In the genomic region with DNA sequence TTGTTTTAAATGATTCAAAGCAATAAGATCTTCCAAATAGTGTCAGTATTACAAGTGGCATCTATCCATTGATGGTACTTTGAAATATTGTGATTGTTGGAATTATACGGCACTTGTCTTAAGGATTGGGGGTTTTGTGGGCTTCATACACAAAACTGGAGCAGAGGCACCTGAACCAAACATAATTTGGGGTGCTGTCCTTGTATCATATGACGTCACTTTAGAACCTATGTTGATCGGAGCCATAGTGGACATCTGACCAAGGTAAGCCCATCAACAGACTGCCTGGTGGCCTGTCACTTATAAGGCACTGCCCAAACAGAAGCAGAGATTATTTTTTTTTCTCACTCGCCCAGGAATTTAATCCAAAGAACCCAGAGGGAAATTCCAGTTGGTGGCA, we compare ENCODE assay signal across 17 cellular contexts. TPM values are rescaled to one million over a fixed set of nuclear protein-coding genes. Genes with fewer than 3 reads are reported as not detected.
DNase-seq lines count a peak whose midpoint lies in the region; ATAC-seq and TF ChIP-seq lines count a peak whose summit lies in the region.
"Had no signal": no experiment of that assay in that cellular context is flagged by ENCODE, and none has a peak within 500 bp of the region (broad histone marks: within the 10 kb centered on the region; RNA-seq: fewer than 3 reads in every experiment).

No MANE protein-coding gene starts in this region.

- no peak for TF ChIP-seq CTCF in CD4-positive, alpha-beta T cell (IDR thresholded peaks at IDR 0.05)
- TF ChIP-seq CTCF in KMS-11 (conservative IDR thresholded peaks at IDR 0.05; ENCODE audit: low read depth, low read length) (no peak), neural crest cell (conservative IDR thresholded peaks at IDR 0.05) (no peak)

- peaks cover 26% of the 10 kb centered on the region for H3K4me1 ChIP-seq in KMS-11 (ENCODE audit: low read depth, poor library complexity, severe bottlenecking)
- H3K4me1 ChIP-seq: BE2C had no signal

- H3K27ac ChIP-seq in CD4-positive, alpha-beta T cell (ENCODE audit: low read depth, low read length) = no peak overlapping the region
- H3K27ac ChIP-seq in KMS-11 = peak overlapping the region; percentile 93; the same call in 1 of the 2 replicates
- H3K27ac ChIP-seq: BLaER1 had no signal

- H3K9ac ChIP-seq in KMS-11 = no peak overlapping the region; the same call in 1 of the 2 replicates
- H3K9ac ChIP-seq: BLaER1 had no signal

- H3K36me3 Mint-ChIP-seq in CD4-positive, alpha-beta T cell (ENCODE audit: low read depth) = peaks cover 13% of the 10 kb centered on the region
- no peaks in the 10 kb centered on the region for H3K36me3 Mint-ChIP-seq in neural crest cell (ENCODE audit: low read depth)

- intact Hi-C loops in CD4-positive, alpha-beta T cell (cut with DNase I, micrococcal nuclease) = loop anchor here (5.0 to 10.0 kb wide), 3 partner anchors 107 to 667 kb away; no protein-coding TSS in a partner anchor

- no peaks in the 10 kb centered on the region for H3K9me3 ChIP-seq in CD4-positive, alpha-beta T cell (ENCODE audit: control insufficient read depth, low read length)
- H3K9me3 ChIP-seq: BE2C, BLaER1, Caco-2 had no signal

- H3K27ac Mint-ChIP-seq in CD4-positive, alpha-beta T cell = no peak overlapping the region
- H3K27ac Mint-ChIP-seq in neural crest cell (ENCODE audit: unreplicated experiment) = no peak overlapping the region
- H3K27ac Mint-ChIP-seq: CD14-positive monocyte; CD8-positive, alpha-beta T cell had no signal

- peak overlapping the region; percentile 16 for H3K4me3 Mint-ChIP-seq in CD4-positive, alpha-beta T cell
- H3K4me3 Mint-ChIP-seq in neural crest cell = peak overlapping the region; percentile 32
- H3K4me3 Mint-ChIP-seq: CD14-positive monocyte; CD8-positive, alpha-beta T cell had no signal

- no peak overlapping the region for H3K4me3 ChIP-seq in KMS-11 (IDR thresholded peaks at IDR 0.05; ENCODE audit: insufficient read depth, low read depth, low read length)
- H3K4me3 ChIP-seq: BLaER1 had no signal

- no peaks in the 10 kb centered on the region for H4K20me1 ChIP-seq in KMS-11 (ENCODE audit: insufficient read depth)

- no peaks in the 10 kb centered on the region for H3K36me3 ChIP-seq in KMS-11 (ENCODE audit: insufficient read depth)
- H3K36me3 ChIP-seq: BE2C, BLaER1 had no signal

- POLR2A ChIA-PET in CD4-positive, alpha-beta T cell (lab: Charles Lee) = no interaction called here

- CTCF ChIA-PET in CD4-positive, alpha-beta T cell (lab: Charles Lee) = interaction anchor here (3.4 kb wide), 1 partner anchor 207 kb away, joined by 15 read pairs; no protein-coding TSS in a partner anchor

- ATAC-seq in CD4-positive, alpha-beta T cell (ENCODE audit: poor library complexity) = no peak
- ATAC-seq in HG02970 (IDR thresholded peaks at IDR 0.05; ENCODE audit: low FRiP score, unreplicated experiment) = no peak
- ATAC-seq in GM21367 (IDR thresholded peaks at IDR 0.05; ENCODE audit: unreplicated experiment) = no peak
- ATAC-seq: CD8-positive, alpha-beta T cell had no signal

- no peak for DNase-seq in CD4-positive, alpha-beta T cell
- DNase-seq in neural crest cell (ENCODE audit: low read depth, low spot score) = no peak
- DNase-seq: 8988T; ACHN; BE2C; C1 segment of cervical spinal cord; Caco-2; Calu3; CD4-positive, CD25-positive, alpha-beta regulatory T cell; CD8-positive, alpha-beta T cell; DMS79 treated with DMSO at 0.1 percent for 48 hours; GF-D8 had no signal

- H2AFZ ChIP-seq in KMS-11 (ENCODE audit: low read depth) = no peak overlapping the region

- peaks cover 11% of the 10 kb centered on the region for H3K27me3 Mint-ChIP-seq in CD4-positive, alpha-beta T cell
- H3K27me3 Mint-ChIP-seq in neural crest cell (ENCODE audit: low read depth) = no peaks in the 10 kb centered on the region

- H3K79me2 ChIP-seq in KMS-11 (ENCODE audit: insufficient read depth, low read depth) = peaks cover 18% of the 10 kb centered on the region

- H3K4me1 Mint-ChIP-seq in CD4-positive, alpha-beta T cell (ENCODE audit: low read depth) = peaks cover 24% of the 10 kb centered on the region
- peaks cover 23% of the 10 kb centered on the region for H3K4me1 Mint-ChIP-seq in neural crest cell

- H3K4me2 ChIP-seq in KMS-11 = peak overlapping the region; percentile 55; the same call in 1 of the 2 replicates
- H3K4me2 ChIP-seq: BLaER1 had no signal

- H3K9me3 Mint-ChIP-seq in CD4-positive, alpha-beta T cell = no peaks in the 10 kb centered on the region
- no peaks in the 10 kb centered on the region for H3K9me3 Mint-ChIP-seq in neural crest cell
- H3K9me3 Mint-ChIP-seq: CD4-positive, CD25-positive, alpha-beta regulatory T cell; CD8-positive, alpha-beta T cell had no signal

- peaks cover 5% of the 10 kb centered on the region for H3K27me3 ChIP-seq in CD4-positive, alpha-beta T cell (ENCODE audit: control insufficient read depth, insufficient read depth, low read length)
- H3K27me3 ChIP-seq in KMS-11 (ENCODE audit: insufficient read depth, low read depth) = no peaks in the 10 kb centered on the region
- H3K27me3 ChIP-seq: BE2C, BLaER1 had no signal

RNA-seq across cellular contexts. Expression of gene LRRC58, which starts 2.9 kb away (rescaled TPM):
- total RNA-seq in CD4-positive, alpha-beta T cell = 10 to 100 TPM; 16.6 to 17.7 TPM
- 25.6 and 26.8 TPM in 2 replicates for total RNA-seq in neural crest cell
